In the genomic region with DNA sequence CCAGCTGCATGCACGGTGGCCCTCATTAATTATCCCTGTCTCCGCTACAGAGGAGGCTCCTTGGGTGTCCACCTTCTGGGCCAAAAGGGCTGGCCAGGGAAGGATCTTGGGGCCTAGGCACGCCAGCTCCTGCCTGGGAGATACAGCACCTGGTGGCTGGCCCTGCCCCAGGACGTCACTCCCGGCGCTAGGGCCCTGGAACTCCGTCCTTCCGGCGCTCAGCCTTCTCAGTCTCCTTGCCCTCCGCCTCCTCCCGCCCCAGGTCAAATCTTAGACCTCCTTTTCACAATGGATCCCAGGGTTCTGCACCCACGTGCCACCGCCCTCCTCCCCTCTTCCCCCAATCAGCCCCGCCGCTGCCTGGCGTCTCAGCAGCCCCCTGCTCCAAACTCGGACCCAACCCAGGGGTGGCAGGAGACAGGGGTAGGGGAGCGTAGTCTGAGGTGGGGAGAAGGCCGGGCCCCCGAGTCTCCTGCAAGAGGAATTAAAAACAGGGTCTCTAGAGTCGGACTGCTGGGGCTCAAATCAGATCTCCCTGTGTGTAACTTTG, we compare ENCODE assay signal across 8 cellular contexts. TPM values are rescaled to one million over a fixed set of nuclear protein-coding genes. Genes with fewer than 3 reads are reported as not detected.
DNase-seq lines count a peak whose midpoint lies in the region; ATAC-seq, FAIRE-seq and TF ChIP-seq lines count a peak whose summit lies in the region.

No MANE protein-coding gene starts in this region.

- ATAC-seq in GM21576 (IDR thresholded peaks at IDR 0.05; ENCODE audit: unreplicated experiment): peak; percentile 54
- ATAC-seq in central memory CD8-positive, alpha-beta T cell (replicated peaks; ENCODE audit: extremely low read depth, poor library complexity, severe bottlenecking): peak; percentile 57

- peak overlapping the region; percentile 91 for H3K4me3 Mint-ChIP-seq in central memory CD8-positive, alpha-beta T cell

- peak overlapping the region; percentile 93 for H3K4me2 ChIP-seq in keratinocyte (ENCODE audit: control insufficient read depth, extremely low read depth, insufficient read depth, low read depth, low read length)

- peaks cover 43% of the 10 kb centered on the region for H4K20me1 ChIP-seq in keratinocyte (ENCODE audit: control insufficient read depth, extremely low read depth, insufficient read depth, low read length)

- H3K27me3 ChIP-seq in keratinocyte (ENCODE audit: control insufficient read depth, extremely low read depth, insufficient read depth, low read length): no peaks in the 10 kb centered on the region

- no peak overlapping the region for H2AFZ ChIP-seq in keratinocyte (ENCODE audit: control insufficient read depth, low read length)

- TF ChIP-seq CTCF in WI38 (IDR thresholded peaks at IDR 0.05; ENCODE audit: low read depth, low read length): no peak
- no peak for TF ChIP-seq CTCF in keratinocyte (optimal IDR thresholded peaks at IDR 0.05 in 1 of 3, IDR thresholded peaks at IDR 0.05 in 1 of 3, conservative IDR thresholded peaks at IDR 0.05 in 1 of 3; ENCODE audit: extremely low read depth in 1 of 3, insufficient read depth in 2 of 3, low read length in 3 of 3)

- peak overlapping the region; percentile 85 for H3K4me3 ChIP-seq in WI38 (ENCODE audit: low read depth, low read length)
- H3K4me3 ChIP-seq in keratinocyte (ENCODE audit: control insufficient read depth in 2 of 3, extremely low read depth in 1 of 3, insufficient read depth in 2 of 3, low read depth in 1 of 3, low read length in 3 of 3): peak overlapping the region; percentile 79 to 95 (median 89)

- peak; percentile 34 for FAIRE-seq in keratinocyte (lab: Jason Lieb, UNC)

- H3K27ac ChIP-seq in KOPT-K1 (ENCODE audit: low read depth, low read length, poor library complexity, severe bottlenecking) (peak overlapping the region; percentile 93), keratinocyte (ENCODE audit: control insufficient read depth, insufficient read depth, low read length) (peak overlapping the region; percentile 72)

- H3K27me3 Mint-ChIP-seq in central memory CD8-positive, alpha-beta T cell: no peaks in the 10 kb centered on the region

- H3K9me3 ChIP-seq in KOPT-K1 (ENCODE audit: insufficient read depth, low read length, poor library complexity, severe bottlenecking): no peaks in the 10 kb centered on the region
- no peaks in the 10 kb centered on the region for H3K9me3 ChIP-seq in keratinocyte (ENCODE audit: control insufficient read depth, low read depth, low read length)

- H3K36me3 ChIP-seq in KOPT-K1 (ENCODE audit: insufficient read depth, low read length): peaks cover 25% of the 10 kb centered on the region
- H3K36me3 ChIP-seq in keratinocyte (ENCODE audit: control insufficient read depth in 2 of 2, extremely low read depth in 1 of 2, insufficient read depth in 2 of 2, low read length in 2 of 2): peaks cover 13 to 16% of the 10 kb centered on the region in 2 experiments

- H3K27ac Mint-ChIP-seq in central memory CD8-positive, alpha-beta T cell (ENCODE audit: low read depth): peak overlapping the region; percentile 74

- H3K9ac ChIP-seq in keratinocyte (ENCODE audit: control insufficient read depth, extremely low read depth, insufficient read depth, low read length): peak overlapping the region; percentile 81

- H3K36me3 Mint-ChIP-seq in central memory CD8-positive, alpha-beta T cell (ENCODE audit: insufficient read depth): peaks cover 6% of the 10 kb centered on the region

- H3K4me1 Mint-ChIP-seq in central memory CD8-positive, alpha-beta T cell: peaks cover 36% of the 10 kb centered on the region

- H3K9me1 ChIP-seq in keratinocyte (ENCODE audit: control insufficient read depth, extremely low read depth, insufficient read depth, low read length): peaks cover 2% of the 10 kb centered on the region

- dilution Hi-C loops in keratinocyte (cut with MboI; ENCODE audit: extremely low pct_ligation_motif_present, low sequenced_read_pairs): no loop called here

- H3K9me3 Mint-ChIP-seq in central memory CD8-positive, alpha-beta T cell: no peaks in the 10 kb centered on the region

- peaks cover 59% of the 10 kb centered on the region for H3K79me2 ChIP-seq in keratinocyte (ENCODE audit: control insufficient read depth, insufficient read depth, low read length)

- DNase-seq in EL (peak; percentile 67), keratinocyte (ENCODE audit: low read depth, low spot score) (no peak), NCI-H1930 (lab: John Stamatoyannopoulos, UW) (no peak)
- DNase-seq in central memory CD8-positive, alpha-beta T cell (ENCODE audit: low spot score in 2 of 2): peak in 1 of 2 donors; percentile 21
- peak; percentile 40 for DNase-seq in stimulated activated CD4-positive, alpha-beta T cell treated with anti-CD3 and anti-CD28 coated beads, Interleukin-12 subunit alpha, Interleukin-12 subunit beta, amount 100 ng/mL, for 4 hours

- peaks cover 18% of the 10 kb centered on the region for H3K4me1 ChIP-seq in keratinocyte (ENCODE audit: control insufficient read depth, extremely low read depth, insufficient read depth, low read length)

RNA-seq across cellular contexts. Expression of gene TKT, which starts 0.9 kb away (rescaled TPM):
- 225 to 282 TPM (median 266 TPM) in 3 replicates for polyA plus RNA-seq in keratinocyte
- polyA plus RNA-seq in keratinocyte (2011; ENCODE audit: low read depth): 49.0 TPM
- 157 and 279 TPM in 2 replicates for polyA plus RNA-seq in keratinocyte (2011; cell fraction: cytosol; rRNA removed)
- polyA plus RNA-seq in keratinocyte (2011; cell fraction: nucleus; rRNA removed): 177 and 237 TPM in 2 replicates
- 176 and 519 TPM in 2 replicates for polyA plus RNA-seq in keratinocyte (2012; ENCODE audit: low replicate concordance)
- 167 to 388 TPM (median 197 TPM) in 3 replicates for polyA minus RNA-seq in keratinocyte
- polyA minus RNA-seq in keratinocyte (2011; cell fraction: cytosol; rRNA and poly(A)+ RNA removed): 270 TPM
- polyA minus RNA-seq in keratinocyte (2011; cell fraction: nucleus; rRNA and poly(A)+ RNA removed): 129 and 143 TPM in 2 replicates

Comparison
In these comparisons a context has a peak if more than half of its experiments do, and no peak if none do; other contexts are left out.
1. DNase-seq: peak in EL (single experiment) and stimulated activated CD4-positive, alpha-beta T cell treated with anti-CD3 and anti-CD28 coated beads, Interleukin-12 subunit alpha, Interleukin-12 subunit beta, amount 100 ng/mL, for 4 hours (single experiment); none in keratinocyte (single experiment) and NCI-H1930 (0 of 2).